ENCODE assay signal across 8 cellular contexts in the genomic region with DNA sequence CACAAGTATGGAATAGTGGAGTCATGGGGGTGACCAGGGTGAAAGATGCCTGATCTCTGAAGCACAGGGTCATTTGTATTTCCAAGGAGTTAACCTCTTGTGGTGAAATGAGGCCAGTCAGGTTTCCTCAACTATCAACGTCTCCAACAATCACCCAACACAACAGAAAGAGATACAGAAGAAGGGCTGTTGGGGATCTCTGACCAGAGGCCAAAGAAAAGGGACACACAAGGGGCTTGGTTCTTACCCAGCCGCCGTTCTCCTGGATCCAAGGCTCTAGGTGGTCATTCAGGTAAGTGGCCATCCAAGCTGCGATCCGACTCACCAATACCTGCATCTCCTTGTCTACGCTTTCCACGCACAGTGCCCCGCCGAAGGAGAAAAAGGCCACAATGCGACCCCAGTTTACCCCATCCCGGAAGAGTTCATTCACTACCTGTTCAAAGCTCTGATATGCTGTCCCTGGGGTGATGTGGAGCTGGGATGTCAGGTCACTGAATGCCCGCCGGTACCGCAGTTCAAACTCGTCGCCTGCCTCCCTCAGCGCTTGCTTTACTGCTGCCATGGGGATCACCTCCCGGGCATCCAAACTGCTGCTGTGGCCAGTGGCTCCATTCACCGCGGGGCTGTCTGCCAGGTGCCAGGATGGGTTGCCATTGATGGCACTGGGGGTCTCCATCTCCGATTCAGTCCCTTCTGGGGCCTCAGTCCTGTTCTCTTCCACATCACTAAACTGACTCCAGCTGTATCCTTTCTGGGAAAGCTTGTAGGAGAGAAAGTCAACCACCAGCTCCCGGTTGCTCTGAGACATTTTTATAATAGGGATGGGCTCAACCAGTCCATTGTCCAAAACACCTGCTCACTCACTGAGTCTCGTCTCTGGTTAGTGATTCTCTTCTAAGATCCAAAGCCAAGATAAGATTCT. TPM values are rescaled to one million over a fixed set of nuclear protein-coding genes. Genes with fewer than 3 reads are reported as not detected.
DNase-seq lines count a peak whose midpoint lies in the region; ATAC-seq and TF ChIP-seq lines count a peak whose summit lies in the region.

No MANE protein-coding gene starts in this region.

- H3K27ac ChIP-seq in H9 (ENCODE audit: insufficient read length, low read depth, low read length) (no peak overlapping the region), duodenal mucosa (ENCODE audit: low read depth, low read length) (peak overlapping the region; percentile 97), muscle layer of duodenum (ENCODE audit: low read length) (peak overlapping the region; percentile 99)

- no peaks in the 10 kb centered on the region for H3K79me1 ChIP-seq in H9 (ENCODE audit: insufficient read depth, low read depth, low read length, poor library complexity, severe bottlenecking)

- H2AFZ ChIP-seq in H9 (ENCODE audit: low read length), result no peak overlapping the region

- H4K20me1 ChIP-seq in H9 (ENCODE audit: control insufficient read depth, insufficient read depth, insufficient read length), result no peaks in the 10 kb centered on the region

- H3K36me3 Mint-ChIP-seq in H9 (ENCODE audit: insufficient read depth in 1 of 3, low read depth in 3 of 3), result peaks cover 3 to 36% (median 35%) of the 10 kb centered on the region in 3 experiments; a peak in 6 of 7 replicates

- H3K4me1 Mint-ChIP-seq in H9, result peaks cover 50 to 52% of the 10 kb centered on the region in 2 experiments

- peaks cover 7% of the 10 kb centered on the region; the same call in 1 of the 2 replicates for H3K79me2 ChIP-seq in H9 (ENCODE audit: insufficient read depth, low read length)

- ATAC-seq in GM19455 (IDR thresholded peaks at IDR 0.05; ENCODE audit: unreplicated experiment) (no peak), GM18520 (IDR thresholded peaks at IDR 0.05; ENCODE audit: unreplicated experiment) (no peak), GM21381 (IDR thresholded peaks at IDR 0.05; ENCODE audit: unreplicated experiment) (no peak)

- H4K5ac ChIP-seq in H9 (ENCODE audit: insufficient read length, low read depth, low read length), result no peak overlapping the region

- H3K4ac ChIP-seq in H9 (ENCODE audit: low read depth, low read length), result no peak overlapping the region

- no CpG with 5 or more reads among the region's 23 CpGs for WGBS in H9 (ENCODE audit: extremely low coverage, insufficient read length, low lambda C conversion rate)

- peak overlapping the region; percentile 48 for H3K4me2 ChIP-seq in H9 (ENCODE audit: insufficient read depth, insufficient read length, low read length)

- H3K18ac ChIP-seq in H9 (ENCODE audit: insufficient read length, low read depth, low read length), result no peak overlapping the region

- H3K9ac ChIP-seq in H9 (ENCODE audit: extremely low read depth, insufficient read length, low read length) (no peak overlapping the region), duodenal mucosa (ENCODE audit: low read depth in 1 of 2, low read length in 2 of 2) (peak overlapping the region; percentile 95 to 99)

- no peak overlapping the region for H3K14ac ChIP-seq in H9 (ENCODE audit: insufficient read depth, low read length)

- DNase-seq in H9 (peak; percentile 44), RPMI8226 (peak; percentile 45), cortex of kidney (lab: John Stamatoyannopoulos, UW) (no peak)

- H4K91ac ChIP-seq in H9 (ENCODE audit: insufficient read length, low read depth, low read length), result no peak overlapping the region

- H3K9me3 ChIP-seq in H9 (ENCODE audit: control insufficient read depth, low read depth, low read length) (no peaks in the 10 kb centered on the region), duodenal mucosa (ENCODE audit: control insufficient read depth in 1 of 2, low read length in 2 of 2) (no peaks in the 10 kb centered on the region), muscle layer of duodenum (ENCODE audit: control insufficient read depth in 1 of 2, low read length in 2 of 2) (no peaks in the 10 kb centered on the region)

- H2BK120ac ChIP-seq in H9 (ENCODE audit: low read depth, low read length, poor library complexity, severe bottlenecking), result no peak overlapping the region

- TF ChIP-seq CTCF in H9 (conservative IDR thresholded peaks at IDR 0.05), result no peak

- H3K36me3 ChIP-seq in duodenal mucosa (ENCODE audit: control insufficient read depth in 1 of 2, insufficient read depth in 2 of 2, low read length in 2 of 2) (peaks cover 0 to 11% of the 10 kb centered on the region in 2 donors), muscle layer of duodenum (ENCODE audit: control insufficient read depth in 1 of 2, insufficient read depth in 2 of 2, low read length in 2 of 2) (peaks cover 6 to 23% of the 10 kb centered on the region in 2 donors)

- H3K27me3 ChIP-seq in H9 (ENCODE audit: insufficient read depth, low read length) (no peaks in the 10 kb centered on the region), duodenal mucosa (ENCODE audit: control insufficient read depth in 1 of 2, insufficient read depth in 2 of 2, low read length in 2 of 2) (no peaks in the 10 kb centered on the region), muscle layer of duodenum (ENCODE audit: low read depth, low read length) (no peaks in the 10 kb centered on the region)

- no peak overlapping the region for H3K23ac ChIP-seq in H9 (ENCODE audit: insufficient read length, low read depth, low read length)

- no peak overlapping the region for H2BK20ac ChIP-seq in H9 (ENCODE audit: low read depth, low read length, poor library complexity, severe bottlenecking)

- H3K9me3 Mint-ChIP-seq in H9, result no peaks in the 10 kb centered on the region

- H3K27ac Mint-ChIP-seq in H9, result peak overlapping the region; percentile 19 to 97 (median 64); a peak in 4 of 7 replicates

- no peak overlapping the region for H2BK15ac ChIP-seq in H9 (ENCODE audit: low read depth, low read length)

- no peak overlapping the region for H2BK5ac ChIP-seq in H9 (ENCODE audit: insufficient read length, low read length)

- no peaks in the 10 kb centered on the region for H3K27me3 Mint-ChIP-seq in H9 (ENCODE audit: low read depth)

- no peak overlapping the region for H3K56ac ChIP-seq in H9 (ENCODE audit: insufficient read length, low read depth, low read length)

- H2BK12ac ChIP-seq in H9 (ENCODE audit: insufficient read length, low read depth, low read length), result no peak overlapping the region

- H3K4me3 Mint-ChIP-seq in H9, result peak overlapping the region; percentile 76 to 87

- H2AK5ac ChIP-seq in H9 (ENCODE audit: insufficient read length, low read length), result no peak overlapping the region

- peaks cover 33% of the 10 kb centered on the region for H3K23me2 ChIP-seq in H9 (ENCODE audit: insufficient read length, low read depth, low read length, poor library complexity, severe bottlenecking)

- H4K8ac ChIP-seq in H9 (replicated peaks; ENCODE audit: insufficient read length, low read depth, low read length), result no peak overlapping the region

- peak overlapping the region; percentile 77 to 93 for H3K4me3 ChIP-seq in duodenal mucosa (ENCODE audit: low read depth in 1 of 2, low read length in 2 of 2)
- peak overlapping the region; percentile 74 to 87 for H3K4me3 ChIP-seq in muscle layer of duodenum (ENCODE audit: low read depth in 1 of 2, low read length in 2 of 2)

- peaks cover 15% of the 10 kb centered on the region for H3K4me1 ChIP-seq in H9 (ENCODE audit: insufficient read depth, low read length)
- peaks cover 46% of the 10 kb centered on the region in 2 donors for H3K4me1 ChIP-seq in duodenal mucosa (ENCODE audit: control insufficient read depth in 1 of 2, insufficient read depth in 2 of 2, low read length in 2 of 2)
- peaks cover 36 to 44% of the 10 kb centered on the region in 2 donors for H3K4me1 ChIP-seq in muscle layer of duodenum (ENCODE audit: control insufficient read depth in 1 of 2, insufficient read depth in 2 of 2, low read length in 2 of 2)

- H3T11ph ChIP-seq in H9 (ENCODE audit: low read length), result no peak overlapping the region

RNA-seq across cellular contexts. Expression of gene BCL2L1, which starts 1.0 kb away (rescaled TPM):
- 105 and 109 TPM in 2 replicates for total RNA-seq in H9 (2021)

RNA-seq across cellular contexts. Expression of gene TPX2, which starts 17.4 kb away (rescaled TPM):
- total RNA-seq in H9 (2021), result 161 TPM in 2 replicates
